Comparison of ENCODE assay signal across 18 cellular contexts in the genomic region with DNA sequence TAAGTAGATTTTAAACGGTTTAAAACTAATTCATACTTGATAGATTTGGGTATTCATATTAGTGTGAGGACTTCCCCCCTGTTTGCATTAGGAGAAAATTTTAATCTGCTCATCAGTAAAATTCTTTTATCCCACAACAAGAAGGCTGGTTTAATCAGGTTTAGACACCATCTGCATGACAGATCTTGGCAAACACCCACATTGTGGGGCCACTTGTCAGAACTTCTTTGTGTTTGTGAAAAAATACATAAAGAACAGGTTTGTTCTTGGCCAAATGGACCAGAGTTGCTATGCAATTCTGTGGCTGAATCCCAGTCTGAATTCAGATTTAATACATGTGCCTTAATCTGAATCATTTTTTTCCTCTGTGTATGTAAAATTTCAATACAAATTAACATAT.
DNase-seq lines count a peak whose midpoint lies in the region; TF ChIP-seq lines count a peak whose summit lies in the region.
"Had no signal": no experiment of that assay in that cellular context is flagged by ENCODE, and none has a peak within 500 bp of the region (broad histone marks: within the 10 kb centered on the region; RNA-seq: fewer than 3 reads in every experiment).

No MANE protein-coding gene starts in this region.

- no peak overlapping the region for H3K4me3 ChIP-seq in epithelial cell of esophagus (ENCODE audit: low read length)
- H3K4me3 ChIP-seq: GM12878 had no signal

- no peak for TF ChIP-seq CTCF in epithelial cell of esophagus (IDR thresholded peaks at IDR 0.05; ENCODE audit: insufficient read depth, low read depth, low read length, missing control alignments)

- DNase-seq in NCI-H1105 treated with DMSO at 0.1 percent for 48 hours (lab: John Stamatoyannopoulos, UW), result peak; percentile 29
- no peak for DNase-seq in NCI-H1105 (lab: John Stamatoyannopoulos, UW)
- peak; percentile 21 for DNase-seq in D341Med (ENCODE audit: low spot score)
- peak; percentile 13 for DNase-seq in epithelial cell of esophagus (ENCODE audit: low read depth)
- DNase-seq in pons (ENCODE audit: low spot score), result peak; percentile 77
- DNase-seq in activated CD4-positive, alpha-beta T cell treated with anti-CD3 and anti-CD28 coated beads for 48 hours, result no peak
- no peak for DNase-seq in COLO829 (ENCODE audit: low spot score)
- DNase-seq: AML-193; CD8-positive, alpha-beta memory T cell; DND-41; Karpas-422; NCI-H1417 treated with DMSO at 0.1 percent for 48 hours; NCI-H2029; NCI-H446; NCI-H526; SIG-M5; T-helper 1 cell had no signal

Comparison
In these comparisons a context has a peak if more than half of its experiments do, and no peak if none do; other contexts are left out.
1. DNase-seq: peak in NCI-H1105 treated with DMSO at 0.1 percent for 48 hours (single experiment), D341Med (single experiment), epithelial cell of esophagus (single experiment) and pons (single experiment); none in NCI-H1105 (single experiment), activated CD4-positive, alpha-beta T cell treated with anti-CD3 and anti-CD28 coated beads for 48 hours (single experiment) and COLO829 (single experiment).